9 cellular contexts compared by ENCODE assay signal in genomic region chr19:15469513-15470297, GRCh38. TPM values are rescaled to one million over a fixed set of nuclear protein-coding genes. Genes with fewer than 3 reads are reported as not detected.
A peak's percentile ranks its signal among the peaks of the same experiment; 100 is the strongest.
DNase-seq lines count a peak whose midpoint lies in the region; ATAC-seq, FAIRE-seq and TF ChIP-seq lines count a peak whose summit lies in the region.
"Had no signal": no experiment of that assay in that cellular context is flagged by ENCODE, and none has a peak within 500 bp of the region (broad histone marks: within the 10 kb centered on the region; RNA-seq: fewer than 3 reads in every experiment).

No MANE protein-coding gene starts in this region.

- H3K36me3 ChIP-seq in HEK293 (ENCODE audit: control insufficient read depth in 2 of 2, insufficient read depth in 1 of 2, low read length in 2 of 2), result no peaks in the 10 kb centered on the region

- peaks cover 8% of the 10 kb centered on the region for H3K36me3 Mint-ChIP-seq in activated CD4-positive, alpha-beta T cell treated with anti-CD3 and anti-CD28 coated beads, Interleukin-2, amount 10 ng/mL, durations not matched to agents 24 days and 14 days (ENCODE audit: low read depth)
- no peaks in the 10 kb centered on the region for H3K36me3 Mint-ChIP-seq in glutamatergic neuron (ENCODE audit: unreplicated experiment)

- POLR2A ChIA-PET in HEK293 (lab: Yijun Ruan, JAX), result interaction anchor here (0.6 to 1.0 kb wide), 2 partner anchors 11 to 122 kb away, joined by 3 read pairs; no protein-coding TSS in a partner anchor

- peaks cover 12% of the 10 kb centered on the region for H3K27me3 Mint-ChIP-seq in activated CD4-positive, alpha-beta T cell treated with anti-CD3 and anti-CD28 coated beads, Interleukin-2, amount 10 ng/mL, durations not matched to agents 24 days and 14 days
- H3K27me3 Mint-ChIP-seq in glutamatergic neuron (ENCODE audit: unreplicated experiment), result peaks cover 23% of the 10 kb centered on the region

- intact Hi-C loops in activated CD4-positive, alpha-beta T cell treated with anti-CD3 and anti-CD28 coated beads, Interleukin-2, amount 10 ng/mL, durations not matched to agents 24 days and 14 days (cut with micrococcal nuclease), result loop anchor here (5.0 kb wide), 1 partner anchor 167 kb away; no protein-coding TSS in a partner anchor

- H3K4me3 Mint-ChIP-seq in activated CD4-positive, alpha-beta T cell treated with anti-CD3 and anti-CD28 coated beads, Interleukin-2, amount 10 ng/mL, durations not matched to agents 24 days and 14 days, result peak overlapping the region; percentile 65
- peak overlapping the region; percentile 74 for H3K4me3 Mint-ChIP-seq in glutamatergic neuron (ENCODE audit: unreplicated experiment)

- no peaks in the 10 kb centered on the region for H3K4me1 ChIP-seq in HEK293 (ENCODE audit: control insufficient read depth, insufficient read depth, low read length)

- peak; percentile 70 for DNase-seq in activated CD4-positive, alpha-beta T cell treated with anti-CD3 and anti-CD28 coated beads, Interleukin-2, amount 10 ng/mL, durations not matched to agents 24 days and 14 days
- DNase-seq in glutamatergic neuron, result no peak
- DNase-seq in stimulated activated CD4-positive, alpha-beta T cell treated with anti-CD3 and anti-CD28 coated beads, Interleukin-4, amount 100 ng/mL, for 1 hour, result peak; percentile 34
- DNase-seq in medulla oblongata (ENCODE audit: extremely low spot score), result no peak
- no peak for DNase-seq in NCI-H2196 (lab: John Stamatoyannopoulos, UW; ENCODE audit: unreplicated experiment)
- no peak for DNase-seq in RCC 7860 (ENCODE audit: low spot score)

- no peak for ATAC-seq in GM19467 (IDR thresholded peaks at IDR 0.05; ENCODE audit: unreplicated experiment)

- H3K27ac Mint-ChIP-seq in activated CD4-positive, alpha-beta T cell treated with anti-CD3 and anti-CD28 coated beads, Interleukin-2, amount 10 ng/mL, durations not matched to agents 24 days and 14 days, result peak overlapping the region; percentile 63
- H3K27ac Mint-ChIP-seq in glutamatergic neuron (ENCODE audit: unreplicated experiment), result no peak overlapping the region

- H3K27ac ChIP-seq in HEK293 (ENCODE audit: extremely low read depth, low read depth, low read length), result no peak overlapping the region

- H3K9me3 ChIP-seq in HEK293 (ENCODE audit: control insufficient read depth, insufficient read depth, low read depth, low read length), result no peaks in the 10 kb centered on the region

- CTCF ChIA-PET in HEK293 (lab: Yijun Ruan, JAX), result no interaction called here

- no peak for FAIRE-seq in RCC 7860 (lab: Jason Lieb, UNC)

- no peaks in the 10 kb centered on the region for H3K9me3 Mint-ChIP-seq in activated CD4-positive, alpha-beta T cell treated with anti-CD3 and anti-CD28 coated beads, Interleukin-2, amount 10 ng/mL, durations not matched to agents 24 days and 14 days
- peaks cover 2% of the 10 kb centered on the region for H3K9me3 Mint-ChIP-seq in glutamatergic neuron (ENCODE audit: unreplicated experiment)

- H3K4me3 ChIP-seq in HEK293 (ENCODE audit: low read depth, low read length), result no peak overlapping the region

- TF ChIP-seq CTCF in HEK293 (tag by site-specific recombination; IDR thresholded peaks at IDR 0.05), result no peak
- no peak for TF ChIP-seq CTCF in glutamatergic neuron (IDR thresholded peaks at IDR 0.05; ENCODE audit: partially characterized antibody, unreplicated experiment)

- H3K4me1 Mint-ChIP-seq in activated CD4-positive, alpha-beta T cell treated with anti-CD3 and anti-CD28 coated beads, Interleukin-2, amount 10 ng/mL, durations not matched to agents 24 days and 14 days, result peaks cover 45% of the 10 kb centered on the region
- H3K4me1 Mint-ChIP-seq in glutamatergic neuron (ENCODE audit: low read depth, unreplicated experiment), result no peaks in the 10 kb centered on the region

TF ChIP-seq in HEK293, 187 proteins besides CTCF, POLR2A, EP300 and RAD21:
- peak; percentile 51 for TF ChIP-seq KLF9 (tag by site-specific recombination; IDR thresholded peaks at IDR 0.05; ENCODE audit: low read depth)
- no peak for TF ChIP-seq ZNF660 (tag by site-specific recombination; IDR thresholded peaks at IDR 0.05)
- TF ChIP-seq ZNF76 (tag by site-specific recombination; IDR thresholded peaks at IDR 0.05; ENCODE audit: borderline replicate concordance, low read depth), result no peak
- TF ChIP-seq ZNF366 (tag by site-specific recombination; conservative IDR thresholded peaks at IDR 0.05), result peak; percentile 88
- no peak for TF ChIP-seq ZNF433 (tag by site-specific recombination; IDR thresholded peaks at IDR 0.05; ENCODE audit: low read depth)
- TF ChIP-seq ZNF48 (tag by site-specific recombination; IDR thresholded peaks at IDR 0.05), result no peak
- no peak for TF ChIP-seq ZBTB7A (tag by site-specific recombination; IDR thresholded peaks at IDR 0.05; ENCODE audit: low read depth)
- TF ChIP-seq TCF7L2 (IDR thresholded peaks at IDR 0.05; ENCODE audit: borderline replicate concordance, low read depth, low read length), result no peak
- TF ChIP-seq ZNF776 (tag by site-specific recombination; IDR thresholded peaks at IDR 0.05; ENCODE audit: borderline replicate concordance), result no peak
TF ChIP-seq in HEK293: peak in this region for 2.

RNA-seq across cellular contexts. Expression of gene RASAL3, which starts 5.4 kb away (rescaled TPM):
- 110 and 114 TPM in 2 replicates for total RNA-seq in activated CD4-positive, alpha-beta T cell treated with anti-CD3 and anti-CD28 coated beads, Interleukin-2, amount 10 ng/mL, durations not matched to agents 24 days and 14 days
- not detected for total RNA-seq in glutamatergic neuron (ENCODE audit: unreplicated experiment)

RNA-seq across cellular contexts. Expression of gene PGLYRP2, which starts 9.6 kb away (rescaled TPM):
- not detected in 2 replicates for total RNA-seq in activated CD4-positive, alpha-beta T cell treated with anti-CD3 and anti-CD28 coated beads, Interleukin-2, amount 10 ng/mL, durations not matched to agents 24 days and 14 days
- not detected for total RNA-seq in glutamatergic neuron (ENCODE audit: unreplicated experiment)
- total RNA-seq: T-helper 2 cell treated with Interferon-gamma antibody and Interleukin-4, amounts not matched to agents 100 ng/mL and 5 ng/mL, for 36 hours had no signal

RNA-seq across cellular contexts. Expression of gene WIZ, which starts 19.9 kb away (rescaled TPM):
- 36.3 and 36.5 TPM in 2 replicates for total RNA-seq in activated CD4-positive, alpha-beta T cell treated with anti-CD3 and anti-CD28 coated beads, Interleukin-2, amount 10 ng/mL, durations not matched to agents 24 days and 14 days
- 106 TPM for total RNA-seq in glutamatergic neuron (ENCODE audit: unreplicated experiment)

RNA-seq across cellular contexts. Expression of gene CYP4F22, which starts 38.6 kb away (rescaled TPM):
- 0.09 and 0.12 TPM in 2 replicates for total RNA-seq in activated CD4-positive, alpha-beta T cell treated with anti-CD3 and anti-CD28 coated beads, Interleukin-2, amount 10 ng/mL, durations not matched to agents 24 days and 14 days
- total RNA-seq in glutamatergic neuron (ENCODE audit: unreplicated experiment), result not detected

RNA-seq across cellular contexts. Expression of gene AKAP8L, which starts 50.9 kb away (rescaled TPM):
- 76.8 and 80.1 TPM in 2 replicates for total RNA-seq in activated CD4-positive, alpha-beta T cell treated with anti-CD3 and anti-CD28 coated beads, Interleukin-2, amount 10 ng/mL, durations not matched to agents 24 days and 14 days
- 354 TPM for total RNA-seq in glutamatergic neuron (ENCODE audit: unreplicated experiment)

Comparison
In these comparisons a context has a peak if more than half of its experiments do, and no peak if none do; other contexts are left out.
1. DNase-seq: peak in activated CD4-positive, alpha-beta T cell treated with anti-CD3 and anti-CD28 coated beads, Interleukin-2, amount 10 ng/mL, durations not matched to agents 24 days and 14 days (single experiment) and stimulated activated CD4-positive, alpha-beta T cell treated with anti-CD3 and anti-CD28 coated beads, Interleukin-4, amount 100 ng/mL, for 1 hour (single experiment); none in glutamatergic neuron (single experiment), medulla oblongata (single experiment), NCI-H2196 (single experiment) and RCC 7860 (single experiment).
2. RNA of gene RASAL3, which starts 5.4 kb away (total RNA-seq): 110 to 114 TPM in activated CD4-positive, alpha-beta T cell treated with anti-CD3 and anti-CD28 coated beads, Interleukin-2, amount 10 ng/mL, durations not matched to agents 24 days and 14 days; not detected in glutamatergic neuron (single experiment); every median in the first group is over 100 times any median in the second.